8 cellular contexts compared by ENCODE assay signal in the genomic region with DNA sequence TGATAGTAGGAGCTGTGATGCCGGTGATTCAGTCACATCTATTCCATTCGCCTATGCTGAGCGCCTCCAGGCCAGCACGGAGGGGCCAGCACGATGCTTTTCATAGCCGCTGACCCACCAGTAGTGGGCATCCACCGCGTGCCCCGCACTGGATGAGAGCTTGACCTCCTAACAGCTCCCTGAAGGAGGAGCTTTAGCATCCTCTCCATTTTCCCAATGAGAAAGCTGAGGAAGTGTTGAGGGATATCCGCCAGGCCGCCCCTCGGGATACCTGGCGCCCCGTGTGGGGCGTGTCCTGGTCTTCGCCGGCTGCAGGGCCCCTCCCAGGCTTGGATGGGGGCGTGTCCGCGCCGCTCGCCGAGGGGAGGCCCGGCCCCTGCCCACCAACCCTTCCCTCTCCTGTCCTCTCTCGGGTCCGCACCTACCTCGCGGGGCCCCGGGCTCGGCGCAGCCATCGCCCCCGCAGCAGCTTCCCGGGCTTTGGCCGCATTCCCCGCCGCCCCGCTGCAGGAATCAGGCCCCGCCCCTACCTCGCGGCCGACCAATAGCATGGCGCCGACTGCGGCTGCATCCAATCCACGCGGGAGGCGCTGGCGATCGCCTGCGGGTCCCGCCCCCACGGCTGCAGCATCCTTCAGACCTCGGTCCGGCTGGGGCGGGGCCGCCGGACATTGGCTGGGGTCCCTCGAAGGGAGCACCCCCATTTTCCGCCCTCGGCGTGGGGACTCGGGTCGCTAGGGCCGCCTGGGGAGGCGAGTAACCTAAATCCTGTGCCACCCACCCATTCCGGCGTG.
A peak's percentile ranks its signal among the peaks of the same experiment; 100 is the strongest.
DNase-seq lines count a peak whose midpoint lies in the region; ATAC-seq and TF ChIP-seq lines count a peak whose summit lies in the region.

A gene with protein sequence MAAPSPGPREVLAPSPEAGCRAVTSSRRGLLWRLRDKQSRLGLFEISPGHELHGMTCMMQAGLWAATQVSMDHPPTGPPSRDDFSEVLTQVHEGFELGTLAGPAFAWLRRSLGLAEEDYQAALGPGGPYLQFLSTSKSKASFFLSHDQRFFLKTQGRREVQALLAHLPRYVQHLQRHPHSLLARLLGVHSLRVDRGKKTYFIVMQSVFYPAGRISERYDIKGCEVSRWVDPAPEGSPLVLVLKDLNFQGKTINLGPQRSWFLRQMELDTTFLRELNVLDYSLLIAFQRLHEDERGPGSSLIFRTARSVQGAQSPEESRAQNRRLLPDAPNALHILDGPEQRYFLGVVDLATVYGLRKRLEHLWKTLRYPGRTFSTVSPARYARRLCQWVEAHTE (minus strand): TSS at position 480 of the 794 bp plus-strand sequence. CDS start 25 bp downstream, at position 455.

- peak; percentile 30 for DNase-seq in NK-92 treated with Interleukin-12 subunit alpha and Interleukin-12 subunit beta, amount 100 ng/mL, for 24 hours (lab: John Stamatoyannopoulos, UW)
- DNase-seq in NK-92 (lab: John Stamatoyannopoulos, UW; ENCODE audit: unreplicated experiment), result no peak
- peak; percentile 68 to 80 for DNase-seq in NCI-H1930 (lab: John Stamatoyannopoulos, UW)
- DNase-seq in central memory CD4-positive, alpha-beta T cell, result peak; percentile 60
- peak; percentile 85 for DNase-seq in inferior parietal cortex (ENCODE audit: extremely low spot score)

- TF ChIP-seq CTCF in WI38 (IDR thresholded peaks at IDR 0.05; ENCODE audit: low read depth, low read length), result peak; percentile 15; the same call in 1 of the 2 replicates

- peak within 1 kb of the TSS; percentile 67 for H3K4me3 ChIP-seq in WI38 (ENCODE audit: low read depth, low read length)
- peak within 1 kb of the TSS; percentile 38 to 50 (median 45) for H3K4me3 ChIP-seq in skin epidermis

- peak; percentile 85 for ATAC-seq in HG02759 (IDR thresholded peaks at IDR 0.05; ENCODE audit: unreplicated experiment)

- H3K27ac ChIP-seq in skin epidermis, result peak within 1 kb of the TSS in 4 of 21 experiments; percentile 28 to 43 (median 30)
